Comparison of ENCODE assay signal across 8 cellular contexts in genomic region chr17:3935140-3935542, GRCh38. TPM values are rescaled to one million over a fixed set of nuclear protein-coding genes. Genes with fewer than 3 reads are reported as not detected.
A peak's percentile ranks its signal among the peaks of the same experiment; 100 is the strongest.
DNase-seq lines count a peak whose midpoint lies in the region; ATAC-seq, FAIRE-seq and TF ChIP-seq lines count a peak whose summit lies in the region.

No MANE protein-coding gene starts in this region.

- H3K79me2 ChIP-seq in K562 (ENCODE audit: control insufficient read depth, insufficient read depth, low read length), result no peaks in the 10 kb centered on the region

- TF ChIP-seq CTCF in A673 (conservative IDR thresholded peaks at IDR 0.05; ENCODE audit: low read depth, low read length), result peak; percentile 74
- peak; percentile 71 for TF ChIP-seq CTCF in GM12873 (IDR thresholded peaks at IDR 0.05; ENCODE audit: insufficient read depth, low read depth, low read length, missing control alignments)
- peak; percentile 59 to 69 (median 59) for TF ChIP-seq CTCF in K562 (IDR thresholded peaks at IDR 0.05 in 2 of 3, conservative IDR thresholded peaks at IDR 0.05 in 1 of 3; ENCODE audit: insufficient read depth in 2 of 3, low read depth in 1 of 3, low read length in 3 of 3)

- H3K36me3 ChIP-seq in A673 (ENCODE audit: insufficient read depth, low read length, poor library complexity, severe bottlenecking), result no peaks in the 10 kb centered on the region
- peaks cover 49% of the 10 kb centered on the region; the same call in 2 of the 3 replicates for H3K36me3 ChIP-seq in K562 (ENCODE audit: control insufficient read depth, insufficient read depth, low read length)

- H3K4me1 ChIP-seq in A673 (ENCODE audit: insufficient read depth, low read length, poor library complexity, severe bottlenecking) (no peaks in the 10 kb centered on the region), K562 (replicated peaks in 1 of 2; ENCODE audit: control insufficient read depth in 2 of 2, insufficient read depth in 2 of 2, low read length in 2 of 2) (peaks cover 2 to 4% of the 10 kb centered on the region in 2 experiments; a peak in 2 of 5 replicates)

- WGBS in K562 (ENCODE audit: insufficient coverage, low coverage, missing lambda C conversion rate), result 49% methylated on average over 7 of the region's 10 CpGs

- POLR2A ChIA-PET in A673 (lab: Charles Lee; ENCODE audit: low non-redundant PET) (no interaction called here), K562 (lab: Yijun Ruan, JAX) (no interaction called here)

- FAIRE-seq in K562 (lab: Jason Lieb, UNC), result peak; percentile 29

- peak in 1 of 2 experiments; percentile 56; a peak in 2 of 4 replicates for TF ChIP-seq RAD21 in K562 (CRISPR knock-in tag; conservative IDR thresholded peaks at IDR 0.05 in 1 of 2, IDR thresholded peaks at IDR 0.05 in 1 of 2)

- DNase-seq in A673 (ENCODE audit: low spot score) (peak; percentile 84), NCI-H748 treated with DMSO at 0.1 percent for 48 hours (lab: John Stamatoyannopoulos, UW) (peak; percentile 22), K562 (ENCODE audit: extremely low read depth in 1 of 4, low spot score in 3 of 4) (peak in 3 of 4 experiments; percentile 41 to 70 (median 45)), iris pigment epithelial cell (ENCODE audit: low read depth) (peak; percentile 77), midbrain (lab: John Stamatoyannopoulos, UW) (no peak)
- DNase-seq in stimulated activated naive CD8-positive, alpha-beta T cell treated with anti-CD3 and anti-CD28 coated beads, Interleukin-15, Interleukin-2, amounts not matched to agents 100 U/mL and 50 U/mL, for 24 hours, result peak; percentile 39

- H4K20me1 ChIP-seq in K562 (replicated peaks; ENCODE audit: control insufficient read depth, insufficient read depth, low read length), result no peaks in the 10 kb centered on the region

- in situ Hi-C loops in K562 (cut with MboI), result no loop called here

- H3K9ac ChIP-seq in K562 (ENCODE audit: insufficient read depth in 1 of 2, low read depth in 2 of 2, low read length in 2 of 2), result no peak overlapping the region

- no peak overlapping the region for H2AFZ ChIP-seq in K562 (ENCODE audit: low read depth, low read length)

- H3K9me1 ChIP-seq in K562 (ENCODE audit: control insufficient read depth, insufficient read depth, low read length), result no peaks in the 10 kb centered on the region

- intact Hi-C loops in A673 (cut with micrococcal nuclease; ENCODE audit: unreplicated experiment) (loop anchor here (5.0 kb wide), 1 partner anchor 67 kb away; no protein-coding TSS in a partner anchor), K562 (cut with micrococcal nuclease) (loop anchor here (2.0 kb wide), 1 partner anchor 72 kb away; no protein-coding TSS in a partner anchor)

- CTCF ChIA-PET in A673 (lab: Charles Lee) (no interaction called here), K562 (lab: Yijun Ruan, JAX; ENCODE audit: low intra/inter-chr PET ratio) (no interaction called here)

- H3K4me2 ChIP-seq in K562 (ENCODE audit: insufficient read depth, low read length), result no peak overlapping the region

- H3K27me3 ChIP-seq in A673 (replicated peaks; ENCODE audit: insufficient read depth, low read depth, low read length, poor library complexity), result no peaks in the 10 kb centered on the region
- no peaks in the 10 kb centered on the region for H3K27me3 ChIP-seq in K562 (ENCODE audit: control insufficient read depth in 2 of 2, insufficient read depth in 2 of 2, low read length in 2 of 2)

- no peaks in the 10 kb centered on the region for H3K9me3 ChIP-seq in A673 (ENCODE audit: low read depth, low read length, poor library complexity, severe bottlenecking)
- H3K9me3 ChIP-seq in K562 (replicated peaks; ENCODE audit: control insufficient read depth, insufficient read depth, low read depth, low read length), result no peaks in the 10 kb centered on the region

- ATAC-seq in K562 (peak; percentile 90), GM18861 (IDR thresholded peaks at IDR 0.05; ENCODE audit: unreplicated experiment) (no peak)
- peak; percentile 60 for ATAC-seq in stimulated activated naive CD8-positive, alpha-beta T cell treated with anti-CD3 and anti-CD28 coated beads, Interleukin-15, Interleukin-2, amounts not matched to agents 100 U/mL and 50 U/mL, for 24 hours

- no peak for TF ChIP-seq POLR2A in K562 (conservative IDR thresholded peaks at IDR 0.05)

- no peak for TF ChIP-seq EP300 in K562 (IDR thresholded peaks at IDR 0.05; ENCODE audit: low read length)

- H3K4me3 ChIP-seq in A673 (ENCODE audit: low read depth, low read length, poor library complexity, severe bottlenecking) (no peak overlapping the region), K562 (no peak overlapping the region)

- H3K27ac ChIP-seq in A673 (ENCODE audit: low read depth, low read length, poor library complexity, severe bottlenecking) (no peak overlapping the region), K562 (ENCODE audit: extremely low read depth, low read depth, low read length) (no peak overlapping the region)

- BruUV-seq in A673 (replicated peaks; lab: Mats Ljungman, UMichigan) (no TSS peak), K562 (replicated peaks; lab: Mats Ljungman, UMichigan) (no TSS peak)

TF ChIP-seq in K562, 482 proteins besides CTCF, POLR2A, EP300 and RAD21 (continues in another document):
- TF ChIP-seq THAP7 (CRISPR knock-in tag; IDR thresholded peaks at IDR 0.05), result no peak

RNA-seq across cellular contexts. Expression of gene P2RX1, which starts 18.9 kb away (rescaled TPM):
- total RNA-seq in A673 (2021) (0.24 and 0.39 TPM in 2 replicates), K562 (2014; rRNA removed) (13.3 and 16.0 TPM in 2 replicates), K562 (2014; rRNA removed; fragmentation: Illumina TruSeq; extraction: Trizol) (4.9 and 6.8 TPM in 2 replicates), K562 (2015; rRNA removed; fragmentation: Illumina TruSeq; extraction: Trizol) (8.1 and 9.6 TPM in 2 replicates), K562 (2021) (15.3 and 20.3 TPM in 2 replicates)
- 21.9 and 70.4 TPM in 2 replicates for total RNA-seq in K562 (2011; cell fraction: chromatin; rRNA removed; ENCODE audit: low replicate concordance)
- 38.4 and 45.2 TPM in 2 replicates for total RNA-seq in K562 (2011; cell fraction: nucleolus; rRNA removed)
- 27.3 and 30.9 TPM in 2 replicates for total RNA-seq in K562 (2011; cell fraction: nucleoplasm; rRNA removed)
- polyA plus RNA-seq in K562 (2011; rRNA removed) (12.2 and 13.6 TPM in 2 replicates), K562 (2014; fragmentation: Illumina TruSeq; extraction: Trizol) (10.3 and 17.6 TPM in 2 replicates), K562 (2014; fragmentation: Nextera tagmentation; extraction: Ambion mirVana) (under 1 TPM; 0.27 to 0.66 TPM), K562 (2014; rRNA removed) (18.4 and 18.8 TPM in 2 replicates)
- polyA plus RNA-seq in K562 (2011; cell fraction: cytosol; rRNA removed), result 10.0 and 27.5 TPM in 2 replicates
- polyA plus RNA-seq in K562 (2011; cell fraction: nucleus; rRNA removed), result 41.2 and 64.7 TPM in 2 replicates
- 18.2 and 106 TPM in 2 replicates for polyA plus RNA-seq in K562 (2012)
- polyA minus RNA-seq in K562 (2011; rRNA and poly(A)+ RNA removed), result 4.3 and 7.9 TPM in 2 replicates
- polyA minus RNA-seq in K562 (2011; cell fraction: cytosol; rRNA and poly(A)+ RNA removed), result 3.7 and 7.2 TPM in 2 replicates
- polyA minus RNA-seq in K562 (2011; cell fraction: nucleus; rRNA and poly(A)+ RNA removed), result 12.2 and 18.7 TPM in 2 replicates

RNA-seq across cellular contexts. Expression of gene ATP2A3, which starts 29.1 kb away (rescaled TPM):
- 0.17 and 0.79 TPM in 2 replicates for total RNA-seq in A673 (2021)
- 198 and 586 TPM in 2 replicates for total RNA-seq in K562 (2011; cell fraction: chromatin; rRNA removed; ENCODE audit: low replicate concordance)
- total RNA-seq in K562 (2011; cell fraction: nucleolus; rRNA removed), result 353 and 436 TPM in 2 replicates
- 289 and 326 TPM in 2 replicates for total RNA-seq in K562 (2011; cell fraction: nucleoplasm; rRNA removed)
- total RNA-seq in K562 (2014; rRNA removed), result 41.2 and 50.7 TPM in 2 replicates
- 9.0 and 9.2 TPM in 2 replicates for total RNA-seq in K562 (2014; rRNA removed; fragmentation: Illumina TruSeq; extraction: Trizol)
- total RNA-seq in K562 (2015; rRNA removed; fragmentation: Illumina TruSeq; extraction: Trizol), result 16.9 TPM in 2 replicates
- 79.7 and 103 TPM in 2 replicates for total RNA-seq in K562 (2021)
- 42.6 and 65.4 TPM in 2 replicates for polyA plus RNA-seq in K562 (2011; rRNA removed)
- 45.9 and 88.8 TPM in 2 replicates for polyA plus RNA-seq in K562 (2011; cell fraction: cytosol; rRNA removed)
- polyA plus RNA-seq in K562 (2011; cell fraction: nucleus; rRNA removed), result 230 and 368 TPM in 2 replicates
- polyA plus RNA-seq in K562 (2012), result 77.5 and 466 TPM in 2 replicates
- polyA plus RNA-seq in K562 (2014; fragmentation: Illumina TruSeq; extraction: Trizol), result 31.3 and 65.0 TPM in 2 replicates
- polyA plus RNA-seq in K562 (2014; fragmentation: Nextera tagmentation; extraction: Ambion mirVana), result under 1 TPM; 0.65 to 0.66 TPM
- 54.5 and 66.9 TPM in 2 replicates for polyA plus RNA-seq in K562 (2014; rRNA removed)
- 33.8 and 63.1 TPM in 2 replicates for polyA minus RNA-seq in K562 (2011; rRNA and poly(A)+ RNA removed)
- polyA minus RNA-seq in K562 (2011; cell fraction: cytosol; rRNA and poly(A)+ RNA removed), result 71.3 and 83.9 TPM in 2 replicates
- 85.0 and 89.2 TPM in 2 replicates for polyA minus RNA-seq in K562 (2011; cell fraction: nucleus; rRNA and poly(A)+ RNA removed)

RNA-seq across cellular contexts. Expression of gene CAMKK1, which starts 42.3 kb away (rescaled TPM):
- total RNA-seq in A673 (2021) (6.1 and 8.3 TPM in 2 replicates), K562 (2014; rRNA removed) (4.9 and 6.2 TPM in 2 replicates), K562 (2014; rRNA removed; fragmentation: Illumina TruSeq; extraction: Trizol) (1.7 and 2.2 TPM in 2 replicates), K562 (2015; rRNA removed; fragmentation: Illumina TruSeq; extraction: Trizol) (4.4 and 4.5 TPM in 2 replicates), K562 (2021) (6.7 and 7.5 TPM in 2 replicates)
- 11.8 and 29.1 TPM in 2 replicates for total RNA-seq in K562 (2011; cell fraction: chromatin; rRNA removed; ENCODE audit: low replicate concordance)
- 17.0 TPM in 2 replicates for total RNA-seq in K562 (2011; cell fraction: nucleolus; rRNA removed)
- 12.7 and 13.1 TPM in 2 replicates for total RNA-seq in K562 (2011; cell fraction: nucleoplasm; rRNA removed)
- polyA plus RNA-seq in K562 (2011; rRNA removed) (5.7 and 6.5 TPM in 2 replicates), K562 (2014; fragmentation: Illumina TruSeq; extraction: Trizol) (5.1 and 6.5 TPM in 2 replicates), K562 (2014; fragmentation: Nextera tagmentation; extraction: Ambion mirVana) (under 1 TPM; 0.34 to 0.59 TPM), K562 (2014; rRNA removed) (6.1 and 7.4 TPM in 2 replicates)
- polyA plus RNA-seq in K562 (2011; cell fraction: cytosol; rRNA removed), result 5.0 and 7.4 TPM in 2 replicates
- 17.5 and 25.4 TPM in 2 replicates for polyA plus RNA-seq in K562 (2011; cell fraction: nucleus; rRNA removed)
- 4.1 and 4.9 TPM in 2 replicates for polyA plus RNA-seq in K562 (2012)
- 3.5 and 4.8 TPM in 2 replicates for polyA minus RNA-seq in K562 (2011; rRNA and poly(A)+ RNA removed)
- polyA minus RNA-seq in K562 (2011; cell fraction: cytosol; rRNA and poly(A)+ RNA removed), result 3.2 and 4.5 TPM in 2 replicates
- polyA minus RNA-seq in K562 (2011; cell fraction: nucleus; rRNA and poly(A)+ RNA removed), result 7.5 and 8.2 TPM in 2 replicates
